In the genomic region with DNA sequence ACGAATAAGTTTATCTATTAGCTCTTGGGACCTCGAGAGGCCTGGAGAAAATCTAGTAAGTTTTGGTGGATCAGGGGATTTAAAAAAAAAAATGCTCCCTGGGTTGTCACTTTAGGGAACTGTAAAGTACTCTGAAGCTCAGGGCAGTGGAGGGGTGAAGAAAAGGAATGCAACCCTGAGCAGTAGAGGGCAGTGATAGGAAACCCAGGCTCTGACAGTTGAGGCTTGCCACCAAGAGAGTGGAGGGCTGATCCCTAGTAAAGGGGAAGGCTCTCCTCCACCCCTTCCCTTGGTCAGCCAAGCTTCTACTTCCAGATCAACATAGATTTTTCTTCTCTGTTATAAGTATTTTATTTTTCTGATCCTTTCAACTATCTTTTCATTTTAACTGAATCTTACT, we compare ENCODE assay signal across 22 cellular contexts.
DNase-seq lines count a peak whose midpoint lies in the region; ATAC-seq and TF ChIP-seq lines count a peak whose summit lies in the region.
"Had no signal": no experiment of that assay in that cellular context is flagged by ENCODE, and none has a peak within 500 bp of the region (broad histone marks: within the 10 kb centered on the region; RNA-seq: fewer than 3 reads in every experiment).

No MANE protein-coding gene starts in this region.

- H3K56ac ChIP-seq in H9 (ENCODE audit: insufficient read length, low read depth, low read length), result no peak overlapping the region

- H2BK15ac ChIP-seq in H9 (ENCODE audit: low read depth, low read length), result no peak overlapping the region

- no peak overlapping the region for H3K14ac ChIP-seq in H9 (ENCODE audit: insufficient read depth, low read length)

- no peak overlapping the region for H2AK5ac ChIP-seq in H9 (ENCODE audit: insufficient read length, low read length)

- H3K4ac ChIP-seq in H9 (ENCODE audit: low read depth, low read length), result no peak overlapping the region

- H3K27ac ChIP-seq in H9 (ENCODE audit: insufficient read length, low read depth, low read length) (no peak overlapping the region), SK-N-MC (0 out of 2 replicates have a peak overlapping the region, but pooled peaks have one; percentile 63), left ventricle myocardium inferior (replicated peaks) (no peak overlapping the region)
- H3K27ac ChIP-seq: body of pancreas, SJSA1, tibial nerve had no signal

- DNase-seq in ELF-1 (ENCODE audit: low read depth, low spot score), result peak; percentile 26
- DNase-seq in H9, result no peak
- DNase-seq in SK-N-MC (ENCODE audit: low read depth, low spot score), result no peak
- no peak for DNase-seq in fibroblast of the aortic adventitia (ENCODE audit: low read depth)
- no peak for DNase-seq in activated naive CD4-positive, alpha-beta T cell treated with Interleukin-2 at 50 U/mL for 16 hours
- no peak for DNase-seq in left ventricle myocardium inferior
- no peak for DNase-seq in DMS153 (lab: John Stamatoyannopoulos, UW)
- DNase-seq in left colon, result no peak
- DNase-seq: activated CD4-positive, alpha-beta T cell treated with anti-CD3 and anti-CD28 coated beads for 4 hours; activated naive CD8-positive, alpha-beta T cell treated with anti-CD3 and anti-CD28 coated beads, Interleukin-2, amount 10 ng/mL, durations not matched to agents 7 days and 5 days; body of pancreas; CD4-positive, alpha-beta T cell; Karpas-422; mucosa of descending colon; NCI-H1417 treated with DMSO at 0.1 percent for 48 hours; NCI-H774; stimulated activated CD4-positive, alpha-beta T cell treated with anti-CD3 and anti-CD28 coated beads, Interleukin-4, amount 100 ng/mL, for 24 hours; stimulated activated naive CD8-positive, alpha-beta T cell treated with anti-CD3 and anti-CD28 coated beads, Interleukin-15, amount 100 ng/mL, for 72 hours; T1000 had no signal

- intact Hi-C loops in left ventricle myocardium inferior (cut with micrococcal nuclease), result no loop called here
- intact Hi-C loops in left colon (cut with DNase I, micrococcal nuclease), result loop anchor here in 1 of 2 donors (10.0 kb wide), 1 partner anchor 104 kb away; no protein-coding TSS in a partner anchor

- H2AFZ ChIP-seq in H9 (ENCODE audit: low read length), result no peak overlapping the region

- no peak overlapping the region for H3K27ac Mint-ChIP-seq in H9
- H3K27ac Mint-ChIP-seq: activated naive CD8-positive, alpha-beta T cell treated with anti-CD3 and anti-CD28 coated beads, Interleukin-2, amount 10 ng/mL, durations not matched to agents 7 days and 5 days; CD4-positive, alpha-beta T cell; stimulated activated naive CD8-positive, alpha-beta T cell treated with anti-CD3 and anti-CD28 coated beads, Interleukin-15, amount 100 ng/mL, for 72 hours had no signal

- H2BK12ac ChIP-seq in H9 (ENCODE audit: insufficient read length, low read depth, low read length), result no peak overlapping the region

- H3K4me3 Mint-ChIP-seq in H9, result no peak overlapping the region
- H3K4me3 Mint-ChIP-seq: activated naive CD8-positive, alpha-beta T cell treated with anti-CD3 and anti-CD28 coated beads, Interleukin-2, amount 10 ng/mL, durations not matched to agents 7 days and 5 days; CD4-positive, alpha-beta T cell; stimulated activated naive CD8-positive, alpha-beta T cell treated with anti-CD3 and anti-CD28 coated beads, Interleukin-15, amount 100 ng/mL, for 72 hours had no signal

- H3K9me3 ChIP-seq in H9 (ENCODE audit: control insufficient read depth, low read depth, low read length), result no peaks in the 10 kb centered on the region
- no peaks in the 10 kb centered on the region for H3K9me3 ChIP-seq in SK-N-MC (ENCODE audit: low read depth, low read length)
- H3K9me3 ChIP-seq in left ventricle myocardium inferior (replicated peaks), result no peaks in the 10 kb centered on the region
- H3K9me3 ChIP-seq: body of pancreas, HAP-1, mucosa of descending colon, SJSA1, tibial nerve had no signal

- peaks cover 3 to 4% of the 10 kb centered on the region in 2 experiments; a peak in 2 of 5 replicates for H3K9me3 Mint-ChIP-seq in H9
- H3K9me3 Mint-ChIP-seq: activated naive CD8-positive, alpha-beta T cell treated with anti-CD3 and anti-CD28 coated beads, Interleukin-2, amount 10 ng/mL, durations not matched to agents 7 days and 5 days; CD4-positive, alpha-beta T cell; stimulated activated naive CD8-positive, alpha-beta T cell treated with anti-CD3 and anti-CD28 coated beads, Interleukin-15, amount 100 ng/mL, for 72 hours had no signal

- no peak overlapping the region for H4K8ac ChIP-seq in H9 (replicated peaks; ENCODE audit: insufficient read length, low read depth, low read length)

- no peak overlapping the region for H4K5ac ChIP-seq in H9 (ENCODE audit: insufficient read length, low read depth, low read length)

- H2BK5ac ChIP-seq in H9 (ENCODE audit: insufficient read length, low read length), result no peak overlapping the region

- no peak overlapping the region for H2BK120ac ChIP-seq in H9 (ENCODE audit: low read depth, low read length, poor library complexity, severe bottlenecking)

- no peaks in the 10 kb centered on the region for H3K79me2 ChIP-seq in H9 (ENCODE audit: insufficient read depth, low read length)

- no peak overlapping the region for H3K4me2 ChIP-seq in H9 (ENCODE audit: insufficient read depth, insufficient read length, low read length)

- H3K23ac ChIP-seq in H9 (ENCODE audit: insufficient read length, low read depth, low read length), result no peak overlapping the region

- H3K4me1 ChIP-seq in H9 (ENCODE audit: insufficient read depth, low read length) (no peaks in the 10 kb centered on the region), left ventricle myocardium inferior (peaks cover 21% of the 10 kb centered on the region)

- no peak overlapping the region for H3K9ac ChIP-seq in H9 (ENCODE audit: extremely low read depth, insufficient read length, low read length)
- H3K9ac ChIP-seq in SK-N-MC (ENCODE audit: insufficient read length), result no peak overlapping the region

- peaks cover 7% of the 10 kb centered on the region for H3K23me2 ChIP-seq in H9 (ENCODE audit: insufficient read length, low read depth, low read length, poor library complexity, severe bottlenecking)

- peaks cover 80% of the 10 kb centered on the region for H3K27me3 Mint-ChIP-seq in H9 (ENCODE audit: low read depth)

- no peak overlapping the region for H2BK20ac ChIP-seq in H9 (ENCODE audit: low read depth, low read length, poor library complexity, severe bottlenecking)

- H3K4me1 Mint-ChIP-seq in H9, result peaks cover 27 to 29% of the 10 kb centered on the region in 2 experiments

- H3K27me3 ChIP-seq in H9 (ENCODE audit: insufficient read depth, low read length), result peaks cover 43% of the 10 kb centered on the region
- H3K27me3 ChIP-seq in left ventricle myocardium inferior (ENCODE audit: low read depth), result peaks cover 86% of the 10 kb centered on the region

- no peaks in the 10 kb centered on the region for H4K20me1 ChIP-seq in H9 (ENCODE audit: control insufficient read depth, insufficient read depth, insufficient read length)

- H3K36me3 Mint-ChIP-seq in H9 (ENCODE audit: insufficient read depth in 1 of 3, low read depth in 3 of 3), result no peaks in the 10 kb centered on the region
- H3K36me3 Mint-ChIP-seq: activated naive CD8-positive, alpha-beta T cell treated with anti-CD3 and anti-CD28 coated beads, Interleukin-2, amount 10 ng/mL, durations not matched to agents 7 days and 5 days had no signal

- no peak overlapping the region for H3K4me3 ChIP-seq in SK-N-MC
- no peak overlapping the region for H3K4me3 ChIP-seq in fibroblast of the aortic adventitia (ENCODE audit: low read depth, low read length)
- no peak overlapping the region for H3K4me3 ChIP-seq in left ventricle myocardium inferior
- H3K4me3 ChIP-seq: body of pancreas, HAP-1, mucosa of descending colon, SJSA1, tibial nerve had no signal

- no peak for ATAC-seq in left colon
- ATAC-seq: body of pancreas; mucosa of descending colon; stimulated activated naive CD8-positive, alpha-beta T cell treated with anti-CD3 and anti-CD28 coated beads, Interleukin-15, amount 100 ng/mL, for 72 hours had no signal

- H3K18ac ChIP-seq in H9 (ENCODE audit: insufficient read length, low read depth, low read length), result no peak overlapping the region

- no CpG with 5 or more reads among the region's 2 CpGs for WGBS in H9 (ENCODE audit: extremely low coverage, insufficient read length, low lambda C conversion rate)

- no peaks in the 10 kb centered on the region for H3K79me1 ChIP-seq in H9 (ENCODE audit: insufficient read depth, low read depth, low read length, poor library complexity, severe bottlenecking)

- no peak overlapping the region for H3T11ph ChIP-seq in H9 (ENCODE audit: low read length)

- H3K36me3 ChIP-seq in SK-N-MC (ENCODE audit: insufficient read depth, low read length) (no peaks in the 10 kb centered on the region), left ventricle myocardium inferior (no peaks in the 10 kb centered on the region)
- H3K36me3 ChIP-seq: HAP-1, SJSA1, tibial nerve had no signal

- peak; percentile 42; the same call in 2 of the 3 replicates for TF ChIP-seq CTCF in H9 (conservative IDR thresholded peaks at IDR 0.05)
- peak; percentile 22 for TF ChIP-seq CTCF in fibroblast of the aortic adventitia (IDR thresholded peaks at IDR 0.05; ENCODE audit: insufficient read depth, low read length)
- no peak for TF ChIP-seq CTCF in left ventricle myocardium inferior (IDR thresholded peaks at IDR 0.05; ENCODE audit: borderline replicate concordance)

- no peak overlapping the region for H4K91ac ChIP-seq in H9 (ENCODE audit: insufficient read length, low read depth, low read length)
